ENCODE assay signal across 7 cellular contexts in genomic region chr4:38889143-38889542, GRCh38. TPM values are rescaled to one million over a fixed set of nuclear protein-coding genes. Genes with fewer than 3 reads are reported as not detected.
DNase-seq lines count a peak whose midpoint lies in the region; ATAC-seq and TF ChIP-seq lines count a peak whose summit lies in the region.

No MANE protein-coding gene starts in this region.

- no peak for TF ChIP-seq CTCF in Panc1 (IDR thresholded peaks at IDR 0.05)
- no peak for TF ChIP-seq CTCF in fibroblast of lung (conservative IDR thresholded peaks at IDR 0.05 in 1 of 2, IDR thresholded peaks at IDR 0.05 in 1 of 2; ENCODE audit: low read depth in 1 of 2, low read length in 2 of 2)

- H4K20me1 ChIP-seq in fibroblast of lung (ENCODE audit: control insufficient read depth, extremely low read depth, insufficient read depth, low read length), result no peaks in the 10 kb centered on the region

- intact Hi-C loops in Panc1 (cut with micrococcal nuclease; ENCODE audit: unreplicated experiment), result no loop called here

- peaks cover 25% of the 10 kb centered on the region for H3K79me2 ChIP-seq in fibroblast of lung (ENCODE audit: control insufficient read depth, insufficient read depth, low read length)

- H3K27me3 ChIP-seq in Panc1 (ENCODE audit: control insufficient read depth, insufficient read depth, low read length), result no peaks in the 10 kb centered on the region
- no peaks in the 10 kb centered on the region for H3K27me3 ChIP-seq in fibroblast of lung (ENCODE audit: control insufficient read depth, insufficient read depth, low read length)

- peak overlapping the region; percentile 77 for H3K4me2 ChIP-seq in fibroblast of lung (ENCODE audit: extremely low read depth, insufficient read depth, low read length)

- H3K27ac ChIP-seq in Panc1 (ENCODE audit: low read length) (0 out of 2 replicates have a peak overlapping the region, but pooled peaks have one; percentile 29), fibroblast of lung (ENCODE audit: insufficient read depth, low read length) (peak overlapping the region; percentile 36), skin epidermis (peak overlapping the region in 18 of 21 experiments; percentile 25 to 80 (median 64))

- H3K4me1 ChIP-seq in Panc1 (ENCODE audit: control insufficient read depth, insufficient read depth, low read length) (peaks cover 2% of the 10 kb centered on the region), fibroblast of lung (ENCODE audit: control insufficient read depth, extremely low read depth, insufficient read depth, low read length) (peaks cover 12% of the 10 kb centered on the region)

- H3K9ac ChIP-seq in fibroblast of lung (ENCODE audit: insufficient read depth, low read length), result no peak overlapping the region

- H3K9me3 ChIP-seq in Panc1 (ENCODE audit: control insufficient read depth, insufficient read depth, low read depth, low read length) (no peaks in the 10 kb centered on the region), fibroblast of lung (ENCODE audit: control insufficient read depth, insufficient read depth, low read depth, low read length) (no peaks in the 10 kb centered on the region)

- BruUV-seq in Panc1 (replicated peaks; lab: Mats Ljungman, UMichigan), result no TSS peak

- in situ Hi-C loops in Panc1 (cut with HindIII; ENCODE audit: low pct_unique_long_range_greater_than_20kb, low sequenced_read_pairs), result no loop called here

- CTCF ChIA-PET in Panc1 (lab: Charles Lee), result interaction anchor here (0.5 kb wide), 1 partner anchor 102 kb away, joined by 4 read pairs; no protein-coding TSS in a partner anchor

- POLR2A ChIA-PET in Panc1 (lab: Charles Lee), result interaction anchor here (1.0 kb wide), 1 partner anchor 57 kb away, joined by 6 read pairs; no protein-coding TSS in a partner anchor

- H3K36me3 ChIP-seq in Panc1 (ENCODE audit: control insufficient read depth, insufficient read depth, low read length), result no peaks in the 10 kb centered on the region; the same call in 1 of the 2 replicates
- H3K36me3 ChIP-seq in fibroblast of lung (ENCODE audit: control insufficient read depth, insufficient read depth, low read length), result peaks cover 15% of the 10 kb centered on the region

- H3K4me3 ChIP-seq in Panc1 (ENCODE audit: low read depth in 2 of 2, low read length in 2 of 2), result no peak overlapping the region
- H3K4me3 ChIP-seq in fibroblast of lung (replicated peaks in 1 of 4; ENCODE audit: control extremely low read depth in 1 of 4, insufficient read depth in 1 of 4, low read depth in 3 of 4, low read length in 4 of 4), result no peak overlapping the region
- H3K4me3 ChIP-seq in skin epidermis, result no peak overlapping the region

- DNase-seq in Panc1 (ENCODE audit: low read depth, low spot score), result no peak
- peak; percentile 76 to 94 for DNase-seq in fibroblast of lung (ENCODE audit: low read depth in 2 of 2)
- DNase-seq in SIG-M5 (lab: John Stamatoyannopoulos, UW), result no peak

- no peak overlapping the region for H2AFZ ChIP-seq in fibroblast of lung (ENCODE audit: low read length)

- ATAC-seq in GM19463 (IDR thresholded peaks at IDR 0.05; ENCODE audit: unreplicated experiment), result peak; percentile 77
- ATAC-seq in Panc1, result no peak
- no peak for ATAC-seq in GM21515 (IDR thresholded peaks at IDR 0.05; ENCODE audit: unreplicated experiment)
- no peak for ATAC-seq in GM19023 (IDR thresholded peaks at IDR 0.05; ENCODE audit: unreplicated experiment)

RNA-seq across cellular contexts. Expression of gene FAM114A1, which starts 21.5 kb away (rescaled TPM):
- total RNA-seq in Panc1 (2021; ENCODE audit: unreplicated experiment) (32.0 TPM), fibroblast of lung (270 and 296 TPM in 2 replicates)
- 24.2 TPM for polyA plus RNA-seq in Panc1 (2012; ENCODE audit: insufficient read length)
- polyA plus RNA-seq in fibroblast of lung, result 272 and 402 TPM in 2 replicates
- polyA plus RNA-seq in fibroblast of lung (2012), result 154 and 275 TPM in 2 replicates
- polyA minus RNA-seq in fibroblast of lung (ENCODE audit: low replicate concordance), result 238 and 250 TPM in 2 replicates

RNA-seq across cellular contexts. Expression of gene TLR6, which starts 32.5 kb away (rescaled TPM):
- total RNA-seq in Panc1 (2021; ENCODE audit: unreplicated experiment) (1.1 TPM), fibroblast of lung (1.0 and 2.3 TPM in 2 replicates)
- 0.29 TPM for polyA plus RNA-seq in Panc1 (2012; ENCODE audit: insufficient read length)
- 1.9 and 2.3 TPM in 2 replicates for polyA plus RNA-seq in fibroblast of lung
- polyA plus RNA-seq in fibroblast of lung (2012), result 0.91 and 1.0 TPM in 2 replicates
- polyA minus RNA-seq in fibroblast of lung (ENCODE audit: low replicate concordance), result 1.3 TPM in 1 of 2 replicates, not detected in the other

Comparison
In these comparisons a context has a peak if more than half of its experiments do, and no peak if none do; other contexts are left out.
1. DNase-seq: peak in fibroblast of lung (2 of 2); none in Panc1 (single experiment) and SIG-M5 (single experiment).
2. Peak in every context shown above with its lines, with median percentiles within 50 percentile points of each other: H3K27ac ChIP-seq.